Comparison of ENCODE assay signal across 9 cellular contexts in the genomic region with DNA sequence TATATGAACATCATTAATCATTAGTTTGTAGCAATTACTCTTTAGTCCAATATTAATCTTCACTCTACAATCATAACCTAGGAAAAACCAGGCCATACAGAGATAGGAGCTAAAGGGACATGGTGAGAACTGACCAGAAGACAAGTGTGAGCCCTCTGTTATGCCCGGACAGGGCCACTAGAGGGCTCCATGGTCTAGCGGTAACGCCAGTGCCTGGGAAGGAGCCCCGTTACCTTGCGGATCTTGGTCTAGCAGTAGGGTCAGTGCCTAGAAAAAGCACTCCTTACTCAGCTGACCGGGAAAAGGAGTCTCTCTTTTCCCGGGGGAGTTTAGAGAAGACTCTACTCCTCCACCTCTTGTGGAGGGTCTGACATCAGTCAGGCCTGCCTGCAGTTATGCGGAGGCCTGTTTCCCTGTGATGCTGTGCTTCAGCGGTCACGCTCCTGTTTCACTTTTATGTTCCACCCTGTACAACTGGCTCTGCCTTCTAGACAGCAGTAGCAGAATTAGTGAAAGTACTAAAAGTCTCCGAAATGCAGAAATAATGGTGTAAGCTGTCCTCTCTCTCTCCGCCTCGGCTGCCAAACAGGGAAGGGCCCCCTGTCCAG. TPM values are rescaled to one million over a fixed set of nuclear protein-coding genes. Genes with fewer than 3 reads are reported as not detected.
A peak's percentile ranks its signal among the peaks of the same experiment; 100 is the strongest.
DNase-seq lines count a peak whose midpoint lies in the region; ATAC-seq, FAIRE-seq and TF ChIP-seq lines count a peak whose summit lies in the region.
"Had no signal": no experiment of that assay in that cellular context is flagged by ENCODE, and none has a peak within 500 bp of the region (broad histone marks: within the 10 kb centered on the region; RNA-seq: fewer than 3 reads in every experiment).

No MANE protein-coding gene starts in this region.

- intact Hi-C loops in ascending aorta (cut with DNase I), result loop anchor here (2.0 kb wide), 1 partner anchor 591 kb away; no protein-coding TSS in a partner anchor

- no peaks in the 10 kb centered on the region for H3K9me3 ChIP-seq in ascending aorta

- H3K27ac ChIP-seq in ascending aorta, result no peak overlapping the region
- H3K27ac ChIP-seq: skin epidermis had no signal

- H3K36me3 ChIP-seq in ascending aorta, result no peaks in the 10 kb centered on the region

- peak overlapping the region; percentile 17 to 41 for H3K4me3 ChIP-seq in ascending aorta
- H3K4me3 ChIP-seq in skeletal muscle cell (ENCODE audit: low read depth, low read length), result peak overlapping the region; percentile 28

- peak; percentile 68 for DNase-seq in NAMALWA (ENCODE audit: low spot score)
- peak; percentile 10 for DNase-seq in T-helper 22 cell (ENCODE audit: low read depth)
- peak; percentile 16 to 78 for DNase-seq in ascending aorta (ENCODE audit: low spot score in 2 of 2)
- DNase-seq in hippocampal formation (lab: John Stamatoyannopoulos, UW), result peak; percentile 24 to 51
- DNase-seq in skeletal muscle cell (ENCODE audit: low read depth), result peak; percentile 6

- H3K4me1 ChIP-seq in ascending aorta, result no peaks in the 10 kb centered on the region

- no peaks in the 10 kb centered on the region for H3K27me3 ChIP-seq in ascending aorta

- FAIRE-seq in G401.6 (lab: Jason Lieb, UNC), result peak; percentile 23

- peak; percentile 71 to 94 (median 87) for TF ChIP-seq CTCF in ascending aorta (IDR thresholded peaks at IDR 0.05)

- ATAC-seq in HG03439 (IDR thresholded peaks at IDR 0.05; ENCODE audit: unreplicated experiment) (no peak), HG03342 (IDR thresholded peaks at IDR 0.05; ENCODE audit: unreplicated experiment) (no peak)

RNA-seq across cellular contexts. Expression of a gene that starts 13.8 kb away (rescaled TPM):
- total RNA-seq in ascending aorta, result not detected

RNA-seq across cellular contexts. Expression of a gene that starts 26.8 kb away (rescaled TPM):
- not detected for total RNA-seq in ascending aorta

RNA-seq across cellular contexts. Expression of a gene that starts 45.1 kb away (rescaled TPM):
- total RNA-seq in ascending aorta, result not detected

Comparison
In these comparisons a context has a peak if more than half of its experiments do, and no peak if none do; other contexts are left out.
1. DNase-seq: peak in every context shown above with its lines; median percentile 68 in NAMALWA; 47 in ascending aorta; 38 in hippocampal formation; 10 in T-helper 22 cell; 6 in skeletal muscle cell.